Comparison of ENCODE assay signal across 10 cellular contexts in the genomic region with DNA sequence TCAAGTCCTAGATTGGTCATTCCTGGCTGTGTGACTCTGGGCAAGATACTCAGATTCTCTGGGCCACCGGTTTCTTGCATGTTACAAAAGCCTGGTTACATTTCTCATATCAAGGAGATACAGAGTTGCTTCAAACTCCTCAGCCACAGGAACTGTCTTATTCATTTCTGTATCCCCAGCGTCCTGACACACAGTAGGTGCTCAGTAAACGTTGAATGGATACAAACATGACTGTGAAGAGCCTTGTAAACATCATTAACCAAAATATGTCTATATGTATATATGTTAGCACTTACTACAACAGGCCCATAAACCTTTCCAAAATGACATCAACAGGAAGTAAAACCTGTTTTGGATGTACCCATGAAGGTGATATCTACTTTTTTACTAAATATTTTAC. TPM values are rescaled to one million over a fixed set of nuclear protein-coding genes. Genes with fewer than 3 reads are reported as not detected.
DNase-seq lines count a peak whose midpoint lies in the region; FAIRE-seq and TF ChIP-seq lines count a peak whose summit lies in the region.
"Had no signal": no experiment of that assay in that cellular context is flagged by ENCODE, and none has a peak within 500 bp of the region (broad histone marks: within the 10 kb centered on the region; RNA-seq: fewer than 3 reads in every experiment).

No MANE protein-coding gene starts in this region.

- no peaks in the 10 kb centered on the region for H3K9me3 ChIP-seq in smooth muscle cell (replicated peaks; ENCODE audit: low read depth)
- H3K9me3 ChIP-seq: A549 had no signal

- H3F3A ChIP-seq in smooth muscle cell (ENCODE audit: low read depth): peaks cover 9% of the 10 kb centered on the region

- peaks cover 8% of the 10 kb centered on the region for H3K27me3 Mint-ChIP-seq in T-helper 1 cell treated with Interleukin-12 subunit alpha and Interleukin-12 subunit beta and Interleukin-4 antibody, amounts not matched to agents 30 μg/mL and 1 μg/mL, for 36 hours (ENCODE audit: low read depth)
- H3K27me3 Mint-ChIP-seq in activated CD4-positive, alpha-beta memory T cell treated with anti-CD3 and anti-CD28 coated beads for 36 hours: no peaks in the 10 kb centered on the region

- TF ChIP-seq CTCF in fibroblast of the aortic adventitia (IDR thresholded peaks at IDR 0.05; ENCODE audit: insufficient read depth, low read length): no peak
- no peak for TF ChIP-seq CTCF in smooth muscle cell (IDR thresholded peaks at IDR 0.05; ENCODE audit: borderline replicate concordance, insufficient read depth, poor library complexity, severe bottlenecking)

- H3K4me2 ChIP-seq in smooth muscle cell: peak overlapping the region; percentile 96

- TF ChIP-seq POLR2A in GM12891 (IDR thresholded peaks at IDR 0.05; ENCODE audit: low read depth, low read length): no peak

- H3K4me3 ChIP-seq in fibroblast of the aortic adventitia (ENCODE audit: low read depth, low read length): peak overlapping the region; percentile 80
- H3K4me3 ChIP-seq in smooth muscle cell: peak overlapping the region; percentile 99

- 90% methylated on average over 3 of the region's 3 CpGs for WGBS in smooth muscle cell (ENCODE audit: low lambda C conversion rate)

- H2AFZ ChIP-seq in smooth muscle cell (ENCODE audit: low read depth): no peak overlapping the region

- CTCF ChIA-PET in activated CD4-positive, alpha-beta memory T cell treated with anti-CD3 and anti-CD28 coated beads for 36 hours (lab: Charles Lee): interaction anchor here (2.3 to 3.3 kb wide), 3 partner anchors 121 to 182 kb away, joined by 12 to 26 read pairs (median 15); partner anchors contain the start of gene RNF44

- H3K27ac Mint-ChIP-seq in T-helper 1 cell treated with Interleukin-12 subunit alpha and Interleukin-12 subunit beta and Interleukin-4 antibody, amounts not matched to agents 30 μg/mL and 1 μg/mL, for 36 hours: peak overlapping the region; percentile 41
- peak overlapping the region; percentile 18 for H3K27ac Mint-ChIP-seq in activated CD4-positive, alpha-beta memory T cell treated with anti-CD3 and anti-CD28 coated beads for 36 hours

- peaks cover 36% of the 10 kb centered on the region for H3K4me1 Mint-ChIP-seq in T-helper 1 cell treated with Interleukin-12 subunit alpha and Interleukin-12 subunit beta and Interleukin-4 antibody, amounts not matched to agents 30 μg/mL and 1 μg/mL, for 36 hours (ENCODE audit: low read depth)
- H3K4me1 Mint-ChIP-seq in activated CD4-positive, alpha-beta memory T cell treated with anti-CD3 and anti-CD28 coated beads for 36 hours (ENCODE audit: low read depth): peaks cover 39% of the 10 kb centered on the region

- peak overlapping the region; percentile 87 for H3K4me3 Mint-ChIP-seq in T-helper 1 cell treated with Interleukin-12 subunit alpha and Interleukin-12 subunit beta and Interleukin-4 antibody, amounts not matched to agents 30 μg/mL and 1 μg/mL, for 36 hours
- H3K4me3 Mint-ChIP-seq in activated CD4-positive, alpha-beta memory T cell treated with anti-CD3 and anti-CD28 coated beads for 36 hours: peak overlapping the region; percentile 77

- DNase-seq in T-helper 1 cell (no peak), fibroblast of the aortic adventitia (ENCODE audit: low read depth) (no peak), smooth muscle cell (lab: John Stamatoyannopoulos, UW; ENCODE audit: unreplicated experiment) (no peak), NCI-H2081 (lab: John Stamatoyannopoulos, UW) (no peak), GM12891 (ENCODE audit: insufficient read length, low spot score) (no peak), DMS 273 (lab: John Stamatoyannopoulos, UW; ENCODE audit: unreplicated experiment) (no peak)
- DNase-seq in activated CD4-positive, alpha-beta memory T cell treated with anti-CD3 and anti-CD28 coated beads for 36 hours: no peak
- DNase-seq: amniotic stem cell had no signal

- POLR2A ChIA-PET in activated CD4-positive, alpha-beta memory T cell treated with anti-CD3 and anti-CD28 coated beads for 36 hours (lab: Charles Lee): no interaction called here

- H3K36me3 ChIP-seq in smooth muscle cell (ENCODE audit: low read depth): no peaks in the 10 kb centered on the region

- H3K4me1 ChIP-seq in smooth muscle cell (ENCODE audit: low read depth): no peaks in the 10 kb centered on the region

- peak overlapping the region; percentile 99 for H3K9ac ChIP-seq in smooth muscle cell (ENCODE audit: low read depth)

- intact Hi-C loops in activated CD4-positive, alpha-beta memory T cell treated with anti-CD3 and anti-CD28 coated beads for 36 hours (cut with micrococcal nuclease): loop anchor here (5.0 kb wide), 2 partner anchors 158 to 183 kb away; no protein-coding TSS in a partner anchor

- peaks cover 16% of the 10 kb centered on the region for H3K79me2 ChIP-seq in smooth muscle cell (ENCODE audit: low read depth)

- peaks cover 57% of the 10 kb centered on the region for H4K20me1 ChIP-seq in smooth muscle cell (ENCODE audit: low read depth)

- no peak for FAIRE-seq in GM12891 (lab: Jason Lieb, UNC)
- FAIRE-seq: A549 had no signal

- no peaks in the 10 kb centered on the region for H3K27me3 ChIP-seq in smooth muscle cell (ENCODE audit: low read depth)

- H3K27ac ChIP-seq in smooth muscle cell (ENCODE audit: low read depth): peak overlapping the region; percentile 96

- H3K9me3 Mint-ChIP-seq in T-helper 1 cell treated with Interleukin-12 subunit alpha and Interleukin-12 subunit beta and Interleukin-4 antibody, amounts not matched to agents 30 μg/mL and 1 μg/mL, for 36 hours: no peaks in the 10 kb centered on the region
- no peaks in the 10 kb centered on the region for H3K9me3 Mint-ChIP-seq in activated CD4-positive, alpha-beta memory T cell treated with anti-CD3 and anti-CD28 coated beads for 36 hours

- H3K36me3 Mint-ChIP-seq in T-helper 1 cell treated with Interleukin-12 subunit alpha and Interleukin-12 subunit beta and Interleukin-4 antibody, amounts not matched to agents 30 μg/mL and 1 μg/mL, for 36 hours (ENCODE audit: low read depth): peaks cover 9% of the 10 kb centered on the region
- H3K36me3 Mint-ChIP-seq in activated CD4-positive, alpha-beta memory T cell treated with anti-CD3 and anti-CD28 coated beads for 36 hours: peaks cover 4% of the 10 kb centered on the region

TF ChIP-seq in GM12891, 5 proteins besides CTCF, POLR2A, EP300 and RAD21:
- TF ChIP-seq SPI1 (IDR thresholded peaks at IDR 0.05; ENCODE audit: low read depth, low read length) (no peak), POLR2AphosphoS5 (IDR thresholded peaks at IDR 0.05; ENCODE audit: low read depth, low read length) (no peak), TAF1 (IDR thresholded peaks at IDR 0.05; ENCODE audit: low read depth, low read length) (no peak), POU2F2 (IDR thresholded peaks at IDR 0.05; ENCODE audit: low read depth, low read length) (no peak), PAX5 (IDR thresholded peaks at IDR 0.05; ENCODE audit: insufficient read depth, low read length, severe bottlenecking) (no peak)

RNA-seq across cellular contexts. Expression of gene CLTB, which starts 1.6 kb away (rescaled TPM):
- 10 to 100 TPM; 51.5 to 57.0 TPM for total RNA-seq in activated CD4-positive, alpha-beta memory T cell treated with anti-CD3 and anti-CD28 coated beads for 36 hours
- total RNA-seq in fibroblast of the aortic adventitia (ENCODE audit: low replicate concordance) (49.3 and 76.5 TPM in 2 replicates), smooth muscle cell (107 and 111 TPM in 2 replicates)
- polyA plus RNA-seq in smooth muscle cell: 125 and 277 TPM in 2 replicates
- polyA plus RNA-seq in GM12891 (2012; ENCODE audit: low read depth, missing spikeins): 27.7 TPM

RNA-seq across cellular contexts. Expression of gene HIGD2A, which starts 26.2 kb away (rescaled TPM):
- total RNA-seq in activated CD4-positive, alpha-beta memory T cell treated with anti-CD3 and anti-CD28 coated beads for 36 hours: 100 to 1,000 TPM; 112 to 119 TPM
- 23.2 and 51.9 TPM in 2 replicates for total RNA-seq in fibroblast of the aortic adventitia (ENCODE audit: low replicate concordance)
- 94.5 and 108 TPM in 2 replicates for total RNA-seq in smooth muscle cell
- polyA plus RNA-seq in smooth muscle cell: 135 and 140 TPM in 2 replicates
- polyA plus RNA-seq in GM12891 (2012; ENCODE audit: low read depth, missing spikeins): 248 TPM

RNA-seq across cellular contexts. Expression of gene NOP16, which starts 26.3 kb away (rescaled TPM):
- 10 to 100 TPM; 52.5 to 57.6 TPM for total RNA-seq in activated CD4-positive, alpha-beta memory T cell treated with anti-CD3 and anti-CD28 coated beads for 36 hours
- 17.0 and 44.2 TPM in 2 replicates for total RNA-seq in fibroblast of the aortic adventitia (ENCODE audit: low replicate concordance)
- 10.7 and 17.2 TPM in 2 replicates for total RNA-seq in smooth muscle cell
- 27.9 and 52.4 TPM in 2 replicates for polyA plus RNA-seq in smooth muscle cell
- polyA plus RNA-seq in GM12891 (2012; ENCODE audit: low read depth, missing spikeins): 77.2 TPM

RNA-seq across cellular contexts. Expression of gene FAF2, which starts 33.5 kb away (rescaled TPM):
- 10 to 100 TPM; 34.4 to 34.6 TPM for total RNA-seq in activated CD4-positive, alpha-beta memory T cell treated with anti-CD3 and anti-CD28 coated beads for 36 hours
- total RNA-seq in fibroblast of the aortic adventitia (ENCODE audit: low replicate concordance): 42.3 and 45.3 TPM in 2 replicates
- total RNA-seq in smooth muscle cell: 51.3 and 59.3 TPM in 2 replicates
- polyA plus RNA-seq in smooth muscle cell: 38.2 and 38.3 TPM in 2 replicates
- 15.2 TPM for polyA plus RNA-seq in GM12891 (2012; ENCODE audit: low read depth, missing spikeins)

RNA-seq across cellular contexts. Expression of gene ARL10, which starts 49.4 kb away (rescaled TPM):
- total RNA-seq in activated CD4-positive, alpha-beta memory T cell treated with anti-CD3 and anti-CD28 coated beads for 36 hours: 10 to 100 TPM in 1 of 2 experiments, 1 to 10 TPM in 1; 9.3 to 12.2 TPM
- 9.3 and 19.9 TPM in 2 replicates for total RNA-seq in fibroblast of the aortic adventitia (ENCODE audit: low replicate concordance)
- 9.5 and 10.7 TPM in 2 replicates for total RNA-seq in smooth muscle cell
- 5.4 and 5.6 TPM in 2 replicates for polyA plus RNA-seq in smooth muscle cell
- polyA plus RNA-seq in GM12891 (2012; ENCODE audit: low read depth, missing spikeins): 2.8 TPM
